ENCODE assay signal across 16 cellular contexts in genomic region chr12:86838264-86838663, GRCh38.
DNase-seq lines count a peak whose midpoint lies in the region; ATAC-seq, FAIRE-seq and TF ChIP-seq lines count a peak whose summit lies in the region.
"Had no signal": no experiment of that assay in that cellular context is flagged by ENCODE, and none has a peak within 500 bp of the region (broad histone marks: within the 10 kb centered on the region; RNA-seq: fewer than 3 reads in every experiment).

No MANE protein-coding gene starts in this region.

- intact Hi-C loops in IMR-90 (cut with micrococcal nuclease): no loop called here

- TF ChIP-seq POLR2A in IMR-90 (IDR thresholded peaks at IDR 0.05; ENCODE audit: low read depth, low read length) (no peak), H1 (IDR thresholded peaks at IDR 0.05; ENCODE audit: control extremely low read depth in 1 of 2, low read depth in 2 of 2, low read length in 2 of 2) (no peak)

- dilution Hi-C loops in IMR-90 (cut with HindIII; ENCODE audit: low sequenced_read_pairs, unreplicated experiment): no loop called here

- BruUV-seq in IMR-90 (replicated peaks; lab: Mats Ljungman, UMichigan): no TSS peak

- 0 out of 2 replicates have a peak overlapping the region, but pooled peaks have one; percentile 22 for H3K9ac ChIP-seq in ES-I3 (ENCODE audit: low read depth, low read length)
- H3K9ac ChIP-seq in IMR-90 (ENCODE audit: low read depth, low read length): no peak overlapping the region
- no peak overlapping the region for H3K9ac ChIP-seq in H1 (replicated peaks in 1 of 4; ENCODE audit: extremely low read depth in 1 of 4, low read depth in 3 of 4, low read length in 3 of 4)
- H3K9ac ChIP-seq: BLaER1 had no signal

- no peak for TF ChIP-seq EP300 in H1 (IDR thresholded peaks at IDR 0.05; ENCODE audit: borderline replicate concordance in 1 of 2, low read depth in 2 of 2, low read length in 2 of 2)

- no peak overlapping the region for H3K18ac ChIP-seq in IMR-90 (ENCODE audit: low read depth, low read length)
- H3K18ac ChIP-seq in H1 (ENCODE audit: extremely low read depth, low read length): no peak overlapping the region

- H2BK15ac ChIP-seq in IMR-90 (ENCODE audit: low read depth, low read length) (no peak overlapping the region), H1 (ENCODE audit: low read length) (no peak overlapping the region)

- POLR2A ChIA-PET in IMR-90 (lab: Charles Lee; ENCODE audit: unreplicated experiment): interaction anchor here (0.5 kb wide), 1 partner anchor 18 kb away, joined by 10 read pairs; no protein-coding TSS in a partner anchor
- POLR2A ChIA-PET in H1 (lab: Charles Lee; ENCODE audit: partially characterized antibody): no interaction called here
- POLR2A ChIA-PET in activated CD4-positive, alpha-beta T cell treated with anti-CD3 and anti-CD28 coated beads, Interleukin-2, amount 10 ng/mL, durations not matched to agents 7 days and 5 days (lab: Charles Lee): no interaction called here

- no peak overlapping the region for H2AFZ ChIP-seq in IMR-90 (replicated peaks; ENCODE audit: low read length, poor library complexity)
- no peak overlapping the region for H2AFZ ChIP-seq in H1 (ENCODE audit: low read length)

- no peaks in the 10 kb centered on the region for H3K79me2 ChIP-seq in H1 (ENCODE audit: control insufficient read depth in 1 of 2, insufficient read depth in 2 of 2, low read length in 2 of 2)

- H3K14ac ChIP-seq in IMR-90 (replicated peaks; ENCODE audit: low read depth, low read length) (no peak overlapping the region), H1 (ENCODE audit: insufficient read length) (no peak overlapping the region)

- no peak overlapping the region for H3K27ac Mint-ChIP-seq in activated CD4-positive, alpha-beta T cell treated with anti-CD3 and anti-CD28 coated beads, Interleukin-2, amount 10 ng/mL, durations not matched to agents 7 days and 5 days
- H3K27ac Mint-ChIP-seq: CD8-positive, alpha-beta memory T cell had no signal

- H4K5ac ChIP-seq in IMR-90 (ENCODE audit: low read depth, low read length): no peak overlapping the region
- no peak overlapping the region for H4K5ac ChIP-seq in H1 (ENCODE audit: insufficient read length, low read depth, low read length)

- ATAC-seq in IMR-90 (ENCODE audit: low read depth): no peak
- ATAC-seq in thoracic aorta (ENCODE audit: insufficient number of reproducible peaks, low FRiP score, low read depth): no peak
- ATAC-seq in GM21381 (IDR thresholded peaks at IDR 0.05; ENCODE audit: unreplicated experiment): no peak
- ATAC-seq: GM12878 had no signal

- H3K4ac ChIP-seq in IMR-90 (ENCODE audit: low read depth, low read length): no peak overlapping the region
- no peak overlapping the region for H3K4ac ChIP-seq in H1 (replicated peaks; ENCODE audit: insufficient read length, low read depth, low read length)

- no peak overlapping the region for H3K23ac ChIP-seq in IMR-90 (ENCODE audit: low read depth, low read length)
- H3K23ac ChIP-seq in H1 (ENCODE audit: insufficient read length): no peak overlapping the region

- H3K4me3 ChIP-seq in IMR-90 (ENCODE audit: insufficient read depth, low read depth, low read length): no peak overlapping the region
- no peak overlapping the region for H3K4me3 ChIP-seq in H1 (ENCODE audit: extremely low read depth in 1 of 4, insufficient read depth in 2 of 4, low read depth in 3 of 4, low read length in 4 of 4)
- peak overlapping the region; percentile 8 for H3K4me3 ChIP-seq in thoracic aorta
- H3K4me3 ChIP-seq: BLaER1, GM12878, HAP-1 had no signal

- H3K56ac ChIP-seq in IMR-90 (ENCODE audit: extremely low read depth, insufficient read depth, low read length) (no peak overlapping the region), H1 (replicated peaks; ENCODE audit: insufficient read length, low read depth, low read length) (no peak overlapping the region)

- H3K79me1 ChIP-seq in IMR-90 (ENCODE audit: low read depth in 1 of 2, low read length in 2 of 2) (no peaks in the 10 kb centered on the region), H1 (ENCODE audit: low read depth, low read length) (no peaks in the 10 kb centered on the region)

- H4K8ac ChIP-seq in IMR-90 (ENCODE audit: low read depth in 2 of 2, low read length in 2 of 2) (no peak overlapping the region), H1 (ENCODE audit: extremely low read depth, insufficient read depth, low read length) (no peak overlapping the region)

- TF ChIP-seq CTCF in IMR-90 (conservative IDR thresholded peaks at IDR 0.05; ENCODE audit: low read depth, low read length): no peak
- no peak for TF ChIP-seq CTCF in H1 (IDR thresholded peaks at IDR 0.05; ENCODE audit: control extremely low read depth in 1 of 3, insufficient read depth in 1 of 3, low read depth in 1 of 3, low read length in 3 of 3)
- TF ChIP-seq CTCF in thoracic aorta (IDR thresholded peaks at IDR 0.05): no peak

- in situ Hi-C loops in IMR-90 (cut with MboI; ENCODE audit: low sequenced_read_pairs): no loop called here

- H3K36me3 ChIP-seq in ES-I3 (ENCODE audit: insufficient read depth, low read length): no peaks in the 10 kb centered on the region
- H3K36me3 ChIP-seq in IMR-90 (ENCODE audit: control insufficient read depth, insufficient read depth, low read length): no peaks in the 10 kb centered on the region
- H3K36me3 ChIP-seq in H1 (ENCODE audit: control insufficient read depth in 2 of 4, insufficient read depth in 4 of 4, low read length in 3 of 4): no peaks in the 10 kb centered on the region
- H3K36me3 ChIP-seq in thoracic aorta: no peaks in the 10 kb centered on the region
- H3K36me3 ChIP-seq: BLaER1, HAP-1 had no signal

- H2BK12ac ChIP-seq in H1 (ENCODE audit: low read depth, low read length): no peak overlapping the region

- no peak for FAIRE-seq in H1 (lab: Jason Lieb, UNC)
- FAIRE-seq: GM12878, GM18507 had no signal

- H3K9me3 Mint-ChIP-seq in activated CD4-positive, alpha-beta T cell treated with anti-CD3 and anti-CD28 coated beads, Interleukin-2, amount 10 ng/mL, durations not matched to agents 7 days and 5 days: no peaks in the 10 kb centered on the region

- H3K9me3 ChIP-seq in ES-I3 (ENCODE audit: control insufficient read depth, insufficient read depth, low read length) (no peaks in the 10 kb centered on the region), IMR-90 (ENCODE audit: control insufficient read depth, insufficient read depth, low read length) (no peaks in the 10 kb centered on the region), H1 (ENCODE audit: insufficient read depth in 2 of 2, low read depth in 1 of 2, low read length in 1 of 2) (no peaks in the 10 kb centered on the region), thoracic aorta (no peaks in the 10 kb centered on the region)
- H3K9me3 ChIP-seq: BLaER1, Caco-2, HAP-1 had no signal

- H2BK5ac ChIP-seq in IMR-90 (ENCODE audit: low read depth, low read length, poor library complexity, severe bottlenecking): no peak overlapping the region
- H2BK5ac ChIP-seq in H1 (ENCODE audit: low read depth, low read length): no peak overlapping the region

- no peak overlapping the region for H2BK20ac ChIP-seq in IMR-90 (ENCODE audit: low read depth, low read length)
- no peak overlapping the region for H2BK20ac ChIP-seq in H1 (ENCODE audit: low read length)

- H2AK5ac ChIP-seq in IMR-90 (ENCODE audit: low read depth, low read length) (no peak overlapping the region), H1 (ENCODE audit: low read depth, low read length) (no peak overlapping the region)

- H3K4me3 Mint-ChIP-seq in activated CD4-positive, alpha-beta T cell treated with anti-CD3 and anti-CD28 coated beads, Interleukin-2, amount 10 ng/mL, durations not matched to agents 7 days and 5 days: no peak overlapping the region
- H3K4me3 Mint-ChIP-seq: CD8-positive, alpha-beta memory T cell had no signal

- H2BK120ac ChIP-seq in IMR-90 (ENCODE audit: low read depth, low read length) (no peak overlapping the region), H1 (replicated peaks; ENCODE audit: low read depth, low read length) (no peak overlapping the region)

- no peak for TF ChIP-seq RAD21 in IMR-90 (IDR thresholded peaks at IDR 0.05; ENCODE audit: low read length)
- no peak for TF ChIP-seq RAD21 in H1 (IDR thresholded peaks at IDR 0.05 in 1 of 2, conservative IDR thresholded peaks at IDR 0.05 in 1 of 2; ENCODE audit: low read depth in 2 of 2, low read length in 2 of 2)

- H3K27me3 ChIP-seq in IMR-90 (ENCODE audit: control insufficient read depth, insufficient read depth, low read length) (no peaks in the 10 kb centered on the region), H1 (replicated peaks in 1 of 4; ENCODE audit: control insufficient read depth in 3 of 4, extremely low read depth in 1 of 4, insufficient read depth in 3 of 4, low read length in 3 of 4) (no peaks in the 10 kb centered on the region), thoracic aorta (replicated peaks; ENCODE audit: insufficient read depth) (no peaks in the 10 kb centered on the region)
- H3K27me3 ChIP-seq: BLaER1 had no signal

- H2AK9ac ChIP-seq in IMR-90 (replicated peaks; ENCODE audit: low read depth, low read length, poor library complexity): no peak overlapping the region

- no CpG with 5 or more reads among the region's 2 CpGs for WGBS in IMR-90 (ENCODE audit: extremely low coverage in 2 of 2, insufficient read length in 1 of 2), 2 experiments
- WGBS in H1 (ENCODE audit: extremely low coverage in 1 of 2, insufficient coverage in 1 of 2, insufficient read length in 1 of 2, insufficient replicate concordance in 2 of 2, low coverage in 1 of 2, low lambda C conversion rate in 2 of 2, missing lambda C conversion rate in 1 of 2), 2 experiments: 96% methylated on average over 2 of the region's 2 CpGs; no CpG with 5 or more reads in 1 of the 2 experiments

- H3K4me2 ChIP-seq in IMR-90 (ENCODE audit: low read depth, low read length) (no peak overlapping the region), H1 (ENCODE audit: insufficient read depth in 1 of 2, low read depth in 2 of 2, low read length in 2 of 2) (no peak overlapping the region)
- H3K4me2 ChIP-seq: BLaER1 had no signal

- H3K27ac ChIP-seq in IMR-90 (ENCODE audit: insufficient read depth, low read length) (no peak overlapping the region), H1 (ENCODE audit: low read depth, low read length) (no peak overlapping the region), thoracic aorta (no peak overlapping the region)
- H3K27ac ChIP-seq: BLaER1 had no signal

- no peaks in the 10 kb centered on the region for H3K4me1 Mint-ChIP-seq in activated CD4-positive, alpha-beta T cell treated with anti-CD3 and anti-CD28 coated beads, Interleukin-2, amount 10 ng/mL, durations not matched to agents 7 days and 5 days
- H3K4me1 Mint-ChIP-seq: CD8-positive, alpha-beta memory T cell had no signal

- H4K20me1 ChIP-seq in IMR-90 (ENCODE audit: insufficient read depth, low read length) (no peaks in the 10 kb centered on the region), H1 (replicated peaks in 1 of 2; ENCODE audit: control insufficient read depth in 1 of 2, insufficient read depth in 2 of 2, low read length in 2 of 2) (no peaks in the 10 kb centered on the region)
- H4K20me1 ChIP-seq: BLaER1 had no signal

- no peaks in the 10 kb centered on the region for H3K27me3 Mint-ChIP-seq in activated CD4-positive, alpha-beta T cell treated with anti-CD3 and anti-CD28 coated beads, Interleukin-2, amount 10 ng/mL, durations not matched to agents 7 days and 5 days
- H3K27me3 Mint-ChIP-seq: CD8-positive, alpha-beta memory T cell had no signal

- no peaks in the 10 kb centered on the region for H3K9me1 ChIP-seq in IMR-90 (ENCODE audit: insufficient read depth, low read length)

- no peak overlapping the region for H4K91ac ChIP-seq in IMR-90 (ENCODE audit: insufficient read depth, low read depth, low read length)
- no peak overlapping the region for H4K91ac ChIP-seq in H1 (replicated peaks; ENCODE audit: insufficient read length, low read length)

- H3K23me2 ChIP-seq in H1 (ENCODE audit: low read depth, low read length): no peaks in the 10 kb centered on the region

- CTCF ChIA-PET in IMR-90 (lab: Yijun Ruan, JAX): no interaction called here
- CTCF ChIA-PET in H1 (lab: Charles Lee; ENCODE audit: partially characterized antibody): no interaction called here
- CTCF ChIA-PET in activated CD4-positive, alpha-beta T cell treated with anti-CD3 and anti-CD28 coated beads, Interleukin-2, amount 10 ng/mL, durations not matched to agents 7 days and 5 days (lab: Charles Lee): no interaction called here

- DNase-seq in IMR-90: no peak
- no peak for DNase-seq in H1 (ENCODE audit: low read depth in 1 of 2, low spot score in 2 of 2)
- DNase-seq in thoracic aorta (ENCODE audit: low spot score): no peak
- no peak for DNase-seq in activated CD4-positive, alpha-beta T cell treated with anti-CD3 and anti-CD28 coated beads, Interleukin-2, amount 10 ng/mL, durations not matched to agents 7 days and 5 days
- no peak for DNase-seq in cerebellar cortex (ENCODE audit: low spot score)
- no peak for DNase-seq in NCI-H226
- DNase-seq: Caco-2; CD8-positive, alpha-beta memory T cell; GOT3; KBM-7 had no signal

- H3K4me1 ChIP-seq in ES-I3 (ENCODE audit: insufficient read depth, low read length): peaks cover 31% of the 10 kb centered on the region
- H3K4me1 ChIP-seq in IMR-90 (ENCODE audit: control insufficient read depth, insufficient read depth, low read length): no peaks in the 10 kb centered on the region
- H3K4me1 ChIP-seq in H1 (replicated peaks in 1 of 4; ENCODE audit: control insufficient read depth in 3 of 4, insufficient read depth in 4 of 4, low read length in 3 of 4): peaks cover 0 to 9% (median 3%) of the 10 kb centered on the region in 4 experiments; a peak in 4 of 7 replicates
- no peaks in the 10 kb centered on the region for H3K4me1 ChIP-seq in thoracic aorta (ENCODE audit: control insufficient read depth in 1 of 2, low read depth in 2 of 2)
- H3K4me1 ChIP-seq: BLaER1, Caco-2 had no signal

- H3K36me3 Mint-ChIP-seq in activated CD4-positive, alpha-beta T cell treated with anti-CD3 and anti-CD28 coated beads, Interleukin-2, amount 10 ng/mL, durations not matched to agents 7 days and 5 days (ENCODE audit: low read depth): no peaks in the 10 kb centered on the region
